In the genomic region with DNA sequence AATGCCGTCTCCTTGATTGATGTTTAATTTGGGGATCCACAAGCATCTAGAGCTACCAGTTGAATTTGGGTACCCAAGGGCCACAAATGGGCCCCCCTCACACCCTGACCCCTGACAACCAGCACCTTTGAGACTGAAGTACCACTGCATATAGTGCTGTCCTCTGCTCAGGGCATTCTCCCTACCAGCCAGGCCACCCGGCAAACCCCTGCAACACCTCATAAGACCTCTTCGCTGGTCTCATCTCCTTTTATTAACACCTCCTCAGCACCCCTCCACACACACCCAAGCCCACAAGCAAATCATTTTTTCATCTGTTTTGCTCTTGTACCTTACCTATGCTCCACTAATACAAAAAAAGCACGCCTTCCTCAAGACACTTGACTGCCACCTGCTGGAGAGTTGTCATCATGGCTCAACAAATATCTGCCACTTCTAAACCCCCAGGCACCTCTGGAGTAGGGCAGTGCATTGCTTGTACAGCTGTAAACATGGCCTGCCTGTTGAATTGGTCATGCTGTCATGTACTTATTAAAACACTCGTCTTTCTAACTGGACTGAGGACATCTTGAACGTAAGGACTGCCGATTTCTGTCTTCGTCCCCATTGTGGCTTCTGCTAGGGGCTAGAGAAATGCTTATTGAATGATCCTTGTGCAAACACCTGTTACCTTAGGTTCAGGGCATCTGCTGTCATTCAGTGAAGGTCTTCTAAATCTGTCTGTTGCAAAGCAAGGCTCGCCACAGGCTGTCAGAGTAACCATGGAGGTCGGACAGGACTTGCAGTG, we compare ENCODE assay signal across 8 cellular contexts.
DNase-seq lines count a peak whose midpoint lies in the region; ATAC-seq and TF ChIP-seq lines count a peak whose summit lies in the region.

No MANE protein-coding gene starts in this region.

- H3K4me3 ChIP-seq in effector memory CD4-positive, alpha-beta T cell (ENCODE audit: insufficient read depth, low read depth, low read length, poor library complexity, severe bottlenecking) = no peak overlapping the region

- H3K4me1 ChIP-seq in effector memory CD4-positive, alpha-beta T cell (ENCODE audit: control insufficient read depth, insufficient read depth, low read length, poor library complexity, severe bottlenecking) = peaks cover 15% of the 10 kb centered on the region

- no peaks in the 10 kb centered on the region for H3K9me3 Mint-ChIP-seq in activated CD4-positive, alpha-beta memory T cell treated with anti-CD3 and anti-CD28 coated beads, Interleukin-2, amount 10 ng/mL, durations not matched to agents 7 days and 5 days
- no peaks in the 10 kb centered on the region for H3K9me3 Mint-ChIP-seq in mesothelial cell of epicardium

- CTCF ChIA-PET in activated CD4-positive, alpha-beta memory T cell treated with anti-CD3 and anti-CD28 coated beads, Interleukin-2, amount 10 ng/mL, durations not matched to agents 7 days and 5 days (lab: Charles Lee) = interaction anchor here (0.7 to 2.3 kb wide), 18 partner anchors 8 to 378 kb away, joined by 3 to 11 read pairs (median 4); no protein-coding TSS in a partner anchor

- H3K4me3 Mint-ChIP-seq in activated CD4-positive, alpha-beta memory T cell treated with anti-CD3 and anti-CD28 coated beads, Interleukin-2, amount 10 ng/mL, durations not matched to agents 7 days and 5 days = no peak overlapping the region
- H3K4me3 Mint-ChIP-seq in mesothelial cell of epicardium = no peak overlapping the region

- POLR2A ChIA-PET in activated CD4-positive, alpha-beta memory T cell treated with anti-CD3 and anti-CD28 coated beads, Interleukin-2, amount 10 ng/mL, durations not matched to agents 7 days and 5 days (lab: Charles Lee) = no interaction called here

- peaks cover 41% of the 10 kb centered on the region for H3K4me1 Mint-ChIP-seq in activated CD4-positive, alpha-beta memory T cell treated with anti-CD3 and anti-CD28 coated beads, Interleukin-2, amount 10 ng/mL, durations not matched to agents 7 days and 5 days
- H3K4me1 Mint-ChIP-seq in mesothelial cell of epicardium = peaks cover 11% of the 10 kb centered on the region

- H3K27ac Mint-ChIP-seq in activated CD4-positive, alpha-beta memory T cell treated with anti-CD3 and anti-CD28 coated beads, Interleukin-2, amount 10 ng/mL, durations not matched to agents 7 days and 5 days = no peak overlapping the region
- no peak overlapping the region for H3K27ac Mint-ChIP-seq in mesothelial cell of epicardium

- ATAC-seq in GM18502 (IDR thresholded peaks at IDR 0.05; ENCODE audit: poor library complexity, unreplicated experiment) (peak; percentile 51), HG03439 (IDR thresholded peaks at IDR 0.05; ENCODE audit: unreplicated experiment) (peak; percentile 55)

- DNase-seq in NCI-H748 (lab: John Stamatoyannopoulos, UW; ENCODE audit: unreplicated experiment) = peak; percentile 80
- DNase-seq in activated CD4-positive, alpha-beta memory T cell treated with anti-CD3 and anti-CD28 coated beads, Interleukin-2, amount 10 ng/mL, durations not matched to agents 7 days and 5 days = peak; percentile 76
- peak; percentile 38 to 54 (median 41) for DNase-seq in effector memory CD4-positive, alpha-beta T cell
- peak; percentile 41 to 75 for DNase-seq in mesothelial cell of epicardium (ENCODE audit: low spot score in 2 of 2, unreplicated experiment in 2 of 2)
- peak; percentile 83 for DNase-seq in stimulated activated CD8-positive, alpha-beta memory T cell treated with anti-CD3 and anti-CD28 coated beads, Interleukin-4, amount 100 ng/mL, for 48 hours

- H3K36me3 Mint-ChIP-seq in activated CD4-positive, alpha-beta memory T cell treated with anti-CD3 and anti-CD28 coated beads, Interleukin-2, amount 10 ng/mL, durations not matched to agents 7 days and 5 days (ENCODE audit: low read depth) = peaks cover 11% of the 10 kb centered on the region
- no peaks in the 10 kb centered on the region for H3K36me3 Mint-ChIP-seq in mesothelial cell of epicardium

- no peak overlapping the region for H3K27ac ChIP-seq in 22Rv1
- no peak overlapping the region for H3K27ac ChIP-seq in effector memory CD4-positive, alpha-beta T cell (ENCODE audit: insufficient read depth, low read length, poor library complexity, severe bottlenecking)

- TF ChIP-seq CTCF in 22Rv1 (IDR thresholded peaks at IDR 0.05) (peak; percentile 86), mesothelial cell of epicardium (IDR thresholded peaks at IDR 0.05; ENCODE audit: unreplicated experiment) (peak; percentile 85)

- H3K27me3 Mint-ChIP-seq in activated CD4-positive, alpha-beta memory T cell treated with anti-CD3 and anti-CD28 coated beads, Interleukin-2, amount 10 ng/mL, durations not matched to agents 7 days and 5 days = no peaks in the 10 kb centered on the region
- no peaks in the 10 kb centered on the region for H3K27me3 Mint-ChIP-seq in mesothelial cell of epicardium (ENCODE audit: low read depth)

- H3K36me3 ChIP-seq in effector memory CD4-positive, alpha-beta T cell (ENCODE audit: control insufficient read depth, insufficient read depth, low read length) = peaks cover 9% of the 10 kb centered on the region

- no peaks in the 10 kb centered on the region for H3K27me3 ChIP-seq in effector memory CD4-positive, alpha-beta T cell (replicated peaks; ENCODE audit: control insufficient read depth, insufficient read depth, low read length, poor library complexity, severe bottlenecking)

- no peaks in the 10 kb centered on the region for H3K9me3 ChIP-seq in effector memory CD4-positive, alpha-beta T cell (ENCODE audit: control insufficient read depth, low read length)
